ENCODE assay signal across 1 cellular context in the genomic region with DNA sequence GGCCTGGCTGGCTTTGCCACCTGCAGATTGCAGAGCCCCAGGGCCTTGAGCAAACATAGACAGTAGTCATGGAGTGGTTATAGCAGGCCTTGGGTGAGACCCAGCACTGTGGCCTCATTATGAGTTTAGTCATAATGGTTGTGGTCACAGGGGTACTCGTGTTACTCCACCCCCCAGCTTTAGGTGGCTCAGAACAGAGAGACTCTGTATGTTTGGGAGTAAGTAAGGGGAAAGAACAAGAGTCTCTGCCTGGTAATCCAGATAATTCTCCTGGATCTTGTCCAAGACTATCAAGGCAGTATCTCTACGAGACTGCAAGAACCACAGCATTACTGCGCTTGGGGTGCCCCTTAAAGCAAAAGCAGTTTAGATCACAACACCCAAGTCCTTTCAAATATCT.
TF ChIP-seq lines count a peak whose summit lies in the region.

No MANE protein-coding gene starts in this region.

TF ChIP-seq in IMR-90, 13 proteins besides CTCF, POLR2A, EP300 and RAD21:
- TF ChIP-seq MAZ (IDR thresholded peaks at IDR 0.05; ENCODE audit: borderline replicate concordance, low read depth, low read length) (no peak), NFE2L2 (IDR thresholded peaks at IDR 0.05; ENCODE audit: low read depth, low read length) (no peak), MAFK (IDR thresholded peaks at IDR 0.05; ENCODE audit: low read depth, low read length) (no peak), CHD1 (IDR thresholded peaks at IDR 0.05; ENCODE audit: low read depth, low read length) (no peak), RCOR1 (IDR thresholded peaks at IDR 0.05; ENCODE audit: insufficient replicate concordance, low read length) (no peak), FOS (IDR thresholded peaks at IDR 0.05; ENCODE audit: low read depth, low read length) (no peak), CEBPB (IDR thresholded peaks at IDR 0.05; ENCODE audit: low read depth, low read length) (no peak), SMC3 (IDR thresholded peaks at IDR 0.05; ENCODE audit: low read depth, low read length) (no peak), MXI1 (IDR thresholded peaks at IDR 0.05; ENCODE audit: borderline replicate concordance, low read depth, low read length) (no peak), RFX5 (IDR thresholded peaks at IDR 0.05; ENCODE audit: low read depth, low read length) (no peak), BHLHE40 (IDR thresholded peaks at IDR 0.05; ENCODE audit: low read depth, low read length) (no peak)
- TF ChIP-seq, protein P1, sequence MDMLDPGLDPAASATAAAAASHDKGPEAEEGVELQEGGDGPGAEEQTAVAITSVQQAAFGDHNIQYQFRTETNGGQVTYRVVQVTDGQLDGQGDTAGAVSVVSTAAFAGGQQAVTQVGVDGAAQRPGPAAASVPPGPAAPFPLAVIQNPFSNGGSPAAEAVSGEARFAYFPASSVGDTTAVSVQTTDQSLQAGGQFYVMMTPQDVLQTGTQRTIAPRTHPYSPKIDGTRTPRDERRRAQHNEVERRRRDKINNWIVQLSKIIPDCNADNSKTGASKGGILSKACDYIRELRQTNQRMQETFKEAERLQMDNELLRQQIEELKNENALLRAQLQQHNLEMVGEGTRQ (IDR thresholded peaks at IDR 0.05; ENCODE audit: low read depth, low read length) = no peak
- TF ChIP-seq, protein P2, sequence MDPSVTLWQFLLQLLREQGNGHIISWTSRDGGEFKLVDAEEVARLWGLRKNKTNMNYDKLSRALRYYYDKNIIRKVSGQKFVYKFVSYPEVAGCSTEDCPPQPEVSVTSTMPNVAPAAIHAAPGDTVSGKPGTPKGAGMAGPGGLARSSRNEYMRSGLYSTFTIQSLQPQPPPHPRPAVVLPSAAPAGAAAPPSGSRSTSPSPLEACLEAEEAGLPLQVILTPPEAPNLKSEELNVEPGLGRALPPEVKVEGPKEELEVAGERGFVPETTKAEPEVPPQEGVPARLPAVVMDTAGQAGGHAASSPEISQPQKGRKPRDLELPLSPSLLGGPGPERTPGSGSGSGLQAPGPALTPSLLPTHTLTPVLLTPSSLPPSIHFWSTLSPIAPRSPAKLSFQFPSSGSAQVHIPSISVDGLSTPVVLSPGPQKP (IDR thresholded peaks at IDR 0.05; ENCODE audit: borderline replicate concordance, low read depth, low read length) = no peak
